ENCODE assay signal across 9 cellular contexts in the genomic region with DNA sequence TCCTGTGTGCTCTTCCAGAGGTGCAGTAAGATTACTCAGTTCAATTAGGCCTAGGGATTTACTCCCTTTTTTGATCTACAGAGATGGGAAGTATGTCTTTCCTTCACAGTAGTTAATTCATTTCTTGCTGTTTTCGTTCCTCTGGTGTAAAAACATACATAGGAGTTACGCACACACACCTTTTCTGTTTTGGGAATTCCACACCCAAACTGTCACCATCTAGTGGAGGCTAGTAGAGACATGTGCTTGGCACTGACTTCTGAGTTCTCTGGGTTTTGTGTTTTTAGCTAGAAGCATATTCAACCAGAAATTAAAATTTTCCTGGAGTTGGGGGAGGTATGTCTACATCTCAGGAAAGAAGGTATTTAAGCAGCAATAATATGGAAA. TPM values are rescaled to one million over a fixed set of nuclear protein-coding genes. Genes with fewer than 3 reads are reported as not detected.
A peak's percentile ranks its signal among the peaks of the same experiment; 100 is the strongest.
DNase-seq lines count a peak whose midpoint lies in the region; ATAC-seq and TF ChIP-seq lines count a peak whose summit lies in the region.
"Had no signal": no experiment of that assay in that cellular context is flagged by ENCODE, and none has a peak within 500 bp of the region (broad histone marks: within the 10 kb centered on the region; RNA-seq: fewer than 3 reads in every experiment).

No MANE protein-coding gene starts in this region.

- H3K27ac ChIP-seq in WERI-Rb-1: peak overlapping the region; percentile 81
- H3K27ac ChIP-seq in iPS DF 6.9 (ENCODE audit: low read length): no peak overlapping the region

- H3K4me1 Mint-ChIP-seq in activated T-cell treated with anti-CD3 and anti-CD28 coated beads, Interleukin-2, amount 50 U/mL, for 4 hours (ENCODE audit: low read depth): peaks cover 57% of the 10 kb centered on the region
- H3K4me1 Mint-ChIP-seq in stimulated activated effector memory CD8-positive, alpha-beta T cell treated with anti-CD3 and anti-CD28 coated beads, Interleukin-12 subunit alpha, Interleukin-12 subunit beta, amount 100 ng/mL, for 72 hours: peaks cover 61% of the 10 kb centered on the region

- WGBS in iPS DF 6.9 (ENCODE audit: insufficient coverage, insufficient read length): no CpG with 5 or more reads among the region's 2 CpGs

- H3K4me3 Mint-ChIP-seq in activated T-cell treated with anti-CD3 and anti-CD28 coated beads, Interleukin-2, amount 50 U/mL, for 4 hours: peak overlapping the region; percentile 99
- peak overlapping the region; percentile 85 for H3K4me3 Mint-ChIP-seq in stimulated activated effector memory CD8-positive, alpha-beta T cell treated with anti-CD3 and anti-CD28 coated beads, Interleukin-12 subunit alpha, Interleukin-12 subunit beta, amount 100 ng/mL, for 72 hours

- H3K27me3 ChIP-seq in WERI-Rb-1 (ENCODE audit: insufficient read depth, low read depth, severe bottlenecking): no peaks in the 10 kb centered on the region
- no peaks in the 10 kb centered on the region for H3K27me3 ChIP-seq in iPS DF 6.9 (ENCODE audit: control insufficient read depth, insufficient read depth, low read length)

- H3K36me3 Mint-ChIP-seq in activated T-cell treated with anti-CD3 and anti-CD28 coated beads, Interleukin-2, amount 50 U/mL, for 4 hours (ENCODE audit: insufficient read depth): peaks cover 20% of the 10 kb centered on the region
- H3K36me3 Mint-ChIP-seq in stimulated activated effector memory CD8-positive, alpha-beta T cell treated with anti-CD3 and anti-CD28 coated beads, Interleukin-12 subunit alpha, Interleukin-12 subunit beta, amount 100 ng/mL, for 72 hours: peaks cover 41% of the 10 kb centered on the region

- no peak for DNase-seq in activated T-cell treated with anti-CD3 and anti-CD28 coated beads, Interleukin-2, amount 50 U/mL, for 4 hours
- DNase-seq in activated T-cell treated with anti-CD3 and anti-CD28 coated beads, Interleukin-2, amount 50 U/mL, for 1 hour: no peak
- DNase-seq in WERI-Rb-1: no peak
- no peak for DNase-seq in iPS DF 6.9 (ENCODE audit: low read depth, low spot score)
- no peak for DNase-seq in stimulated activated effector memory CD8-positive, alpha-beta T cell treated with anti-CD3 and anti-CD28 coated beads, Interleukin-12 subunit alpha, Interleukin-12 subunit beta, amount 100 ng/mL, for 72 hours (ENCODE audit: low spot score in 2 of 2)
- DNase-seq in SW 1271 (lab: John Stamatoyannopoulos, UW): no peak
- DNase-seq in epidermal melanocyte (ENCODE audit: insufficient read length, low spot score): no peak

- ATAC-seq in activated T-cell treated with anti-CD3 and anti-CD28 coated beads, Interleukin-2, amount 50 U/mL, for 4 hours: no peak
- no peak for ATAC-seq in stimulated activated effector memory CD8-positive, alpha-beta T cell treated with anti-CD3 and anti-CD28 coated beads, Interleukin-12 subunit alpha, Interleukin-12 subunit beta, amount 100 ng/mL, for 72 hours
- no peak for ATAC-seq in HG03439 (IDR thresholded peaks at IDR 0.05; ENCODE audit: unreplicated experiment)

- no peaks in the 10 kb centered on the region for H3K27me3 Mint-ChIP-seq in activated T-cell treated with anti-CD3 and anti-CD28 coated beads, Interleukin-2, amount 50 U/mL, for 4 hours (ENCODE audit: low read depth)

- TF ChIP-seq CTCF in WERI-Rb-1 (IDR thresholded peaks at IDR 0.05; ENCODE audit: low read depth, low read length): no peak

- H3K4me3 ChIP-seq in WERI-Rb-1 (ENCODE audit: low read depth, low read length): peak overlapping the region; percentile 78
- H3K4me3 ChIP-seq in iPS DF 6.9 (ENCODE audit: low read length): peak overlapping the region; percentile 96; the same call in 1 of the 2 replicates

- H3K9me3 Mint-ChIP-seq in activated T-cell treated with anti-CD3 and anti-CD28 coated beads, Interleukin-2, amount 50 U/mL, for 4 hours: no peaks in the 10 kb centered on the region
- H3K9me3 Mint-ChIP-seq in stimulated activated effector memory CD8-positive, alpha-beta T cell treated with anti-CD3 and anti-CD28 coated beads, Interleukin-12 subunit alpha, Interleukin-12 subunit beta, amount 100 ng/mL, for 72 hours: no peaks in the 10 kb centered on the region

- H3K36me3 ChIP-seq in WERI-Rb-1 (peaks cover 29% of the 10 kb centered on the region), iPS DF 6.9 (ENCODE audit: control insufficient read depth, insufficient read depth, low read length) (no peaks in the 10 kb centered on the region)

- H3K27ac Mint-ChIP-seq in stimulated activated effector memory CD8-positive, alpha-beta T cell treated with anti-CD3 and anti-CD28 coated beads, Interleukin-12 subunit alpha, Interleukin-12 subunit beta, amount 100 ng/mL, for 72 hours: peak overlapping the region; percentile 88

- H3K4me1 ChIP-seq in iPS DF 6.9 (ENCODE audit: control insufficient read depth, insufficient read depth, low read length): peaks cover 2% of the 10 kb centered on the region; the same call in 1 of the 2 replicates

- H3K9me3 ChIP-seq in WERI-Rb-1 (ENCODE audit: severe bottlenecking) (no peaks in the 10 kb centered on the region), iPS DF 6.9 (ENCODE audit: control insufficient read depth, insufficient read depth, low read length) (no peaks in the 10 kb centered on the region)

RNA-seq across cellular contexts. Expression of gene SUSD6, which starts 1.4 kb away (rescaled TPM):
- total RNA-seq in activated T-cell treated with anti-CD3 and anti-CD28 coated beads, Interleukin-2, amount 50 U/mL, for 4 hours: 100 to 1,000 TPM in 2 of 3 donors, 10 to 100 TPM in 1; 97.4 to 108 (median 103) TPM

RNA-seq across cellular contexts. Expression of gene CCDC177, which starts 38.1 kb away (rescaled TPM):
- under 1 TPM in 1 of 3 donors, not detected in 2; 0.05 TPM for total RNA-seq in activated T-cell treated with anti-CD3 and anti-CD28 coated beads, Interleukin-2, amount 50 U/mL, for 4 hours
- total RNA-seq: glomerular endothelial cell had no signal
